8 cellular contexts compared by ENCODE assay signal in genomic region chr1:228150021-228150457, GRCh38. TPM values are rescaled to one million over a fixed set of nuclear protein-coding genes. Genes with fewer than 3 reads are reported as not detected.
A peak's percentile ranks its signal among the peaks of the same experiment; 100 is the strongest.
DNase-seq lines count a peak whose midpoint lies in the region; ATAC-seq, FAIRE-seq and TF ChIP-seq lines count a peak whose summit lies in the region.

No MANE protein-coding gene starts in this region.

- TF ChIP-seq POLR2A in breast epithelium (IDR thresholded peaks at IDR 0.05) (no peak), GM12891 (IDR thresholded peaks at IDR 0.05; ENCODE audit: low read depth, low read length) (no peak)

- POLR2A ChIA-PET in HEK293 (lab: Yijun Ruan, JAX), result interaction anchor here (0.6 to 9.6 kb wide), 3 partner anchors 9 to 1192 kb away, joined by 3 to 82 read pairs (median 8); partner anchors contain the start of genes GUK1 and IBA57

- ATAC-seq in GM21360 (IDR thresholded peaks at IDR 0.05; ENCODE audit: unreplicated experiment), result no peak
- ATAC-seq in GM18873 (IDR thresholded peaks at IDR 0.05; ENCODE audit: low FRiP score, unreplicated experiment), result no peak

- CTCF ChIA-PET in HEK293 (lab: Yijun Ruan, JAX), result interaction anchor here (0.6 kb wide), 2 partner anchors 24 to 83 kb away, joined by 3 to 4 read pairs; no protein-coding TSS in a partner anchor

- H3K27ac ChIP-seq in HEK293 (ENCODE audit: extremely low read depth, low read depth, low read length) (no peak overlapping the region), breast epithelium (peak overlapping the region; percentile 60 to 82), skin epidermis (peak overlapping the region in 17 of 21 experiments; percentile 18 to 85 (median 73))

- DNase-seq in breast epithelium (ENCODE audit: low spot score in 2 of 2) (no peak), left kidney (ENCODE audit: low read depth, low spot score) (peak; percentile 36), NCI-H510A (lab: John Stamatoyannopoulos, UW) (no peak), GM12891 (ENCODE audit: insufficient read length, low spot score) (no peak)

- peaks cover 0 to 39% of the 10 kb centered on the region in 2 experiments; a peak in 1 of 3 replicates for H3K36me3 ChIP-seq in HEK293 (ENCODE audit: control insufficient read depth in 2 of 2, insufficient read depth in 1 of 2, low read length in 2 of 2)
- no peaks in the 10 kb centered on the region for H3K36me3 ChIP-seq in breast epithelium

- H3K9me3 ChIP-seq in HEK293 (ENCODE audit: control insufficient read depth, insufficient read depth, low read depth, low read length) (no peaks in the 10 kb centered on the region), breast epithelium (no peaks in the 10 kb centered on the region)

- H3K4me1 ChIP-seq in HEK293 (ENCODE audit: control insufficient read depth, insufficient read depth, low read length), result no peaks in the 10 kb centered on the region
- peaks cover 0 to 16% of the 10 kb centered on the region in 2 donors for H3K4me1 ChIP-seq in breast epithelium

- intact Hi-C loops in breast epithelium (cut with DNase I; ENCODE audit: low total_unique reads), result no loop called here

- no peaks in the 10 kb centered on the region for H3K27me3 ChIP-seq in breast epithelium

- H3K4me3 ChIP-seq in HEK293 (ENCODE audit: low read depth, low read length) (no peak overlapping the region), breast epithelium (peak overlapping the region; percentile 7 to 50 (median 22)), skin epidermis (no peak overlapping the region)

- no peak for FAIRE-seq in GM12891 (lab: Jason Lieb, UNC)

- no peak for TF ChIP-seq CTCF in HEK293 (tag by site-specific recombination; IDR thresholded peaks at IDR 0.05)
- TF ChIP-seq CTCF in breast epithelium (IDR thresholded peaks at IDR 0.05), result no peak

TF ChIP-seq in HEK293, 187 proteins besides CTCF, POLR2A, EP300 and RAD21:
- no peak for TF ChIP-seq ZNF366 (tag by site-specific recombination; conservative IDR thresholded peaks at IDR 0.05)
- no peak for TF ChIP-seq ZNF843 (tag by site-specific recombination; IDR thresholded peaks at IDR 0.05)
- no peak for TF ChIP-seq ZSCAN4 (tag by site-specific recombination; IDR thresholded peaks at IDR 0.05)
- no peak for TF ChIP-seq ZNF19 (tag by site-specific recombination; IDR thresholded peaks at IDR 0.05; ENCODE audit: low read depth)
- TF ChIP-seq ZIC2 (tag by site-specific recombination; IDR thresholded peaks at IDR 0.05), result peak; percentile 74
- peak; percentile 46; the same call in 1 of the 2 replicates for TF ChIP-seq GLIS2 (tag by site-specific recombination; IDR thresholded peaks at IDR 0.05)

TF ChIP-seq in GM12891, 5 proteins besides CTCF, POLR2A, EP300 and RAD21:
- TF ChIP-seq SPI1 (IDR thresholded peaks at IDR 0.05; ENCODE audit: low read depth, low read length), result no peak
- no peak for TF ChIP-seq PAX5 (IDR thresholded peaks at IDR 0.05; ENCODE audit: insufficient read depth, low read length, severe bottlenecking)
- TF ChIP-seq POLR2AphosphoS5 (IDR thresholded peaks at IDR 0.05; ENCODE audit: low read depth, low read length), result no peak
- TF ChIP-seq POU2F2 (IDR thresholded peaks at IDR 0.05; ENCODE audit: low read depth, low read length), result no peak
- no peak for TF ChIP-seq TAF1 (IDR thresholded peaks at IDR 0.05; ENCODE audit: low read depth, low read length)
TF ChIP-seq in GM12891: peak in this region for 0.

RNA-seq across cellular contexts. Expression of gene GJC2, which starts 0.3 kb away (rescaled TPM):
- total RNA-seq in breast epithelium, result 1 to 10 TPM; 1.3 TPM
- polyA plus RNA-seq in GM12891 (2012; ENCODE audit: low read depth, missing spikeins), result 0.15 TPM

RNA-seq across cellular contexts. Expression of gene GUK1, which starts 10.0 kb away (rescaled TPM):
- total RNA-seq in breast epithelium, result 100 to 1,000 TPM; 218 to 413 (median 333) TPM
- polyA plus RNA-seq in GM12891 (2012; ENCODE audit: low read depth, missing spikeins), result 202 TPM

RNA-seq across cellular contexts. Expression of gene IBA57, which starts 15.6 kb away (rescaled TPM):
- 1 to 10 TPM; 3.4 to 4.1 (median 3.9) TPM for total RNA-seq in breast epithelium
- 3.2 TPM for polyA plus RNA-seq in GM12891 (2012; ENCODE audit: low read depth, missing spikeins)

RNA-seq across cellular contexts. Expression of gene MRPL55, which starts 40.9 kb away (rescaled TPM):
- total RNA-seq in breast epithelium, result 100 to 1,000 TPM in 2 of 3 donors, 10 to 100 TPM in 1; 76.4 to 108 (median 102) TPM
- 46.6 TPM for polyA plus RNA-seq in GM12891 (2012; ENCODE audit: low read depth, missing spikeins)

RNA-seq across cellular contexts. Expression of gene C1orf35, which starts 46.9 kb away (rescaled TPM):
- total RNA-seq in breast epithelium, result 10 to 100 TPM; 11.5 to 17.0 (median 15.7) TPM
- polyA plus RNA-seq in GM12891 (2012; ENCODE audit: low read depth, missing spikeins), result 12.0 TPM

Comparison
In these comparisons a context has a peak if more than half of its experiments do, and no peak if none do; other contexts are left out.
1. H3K4me3 ChIP-seq: peak in breast epithelium (3 of 3); none in HEK293 (single experiment) and skin epidermis (0 of 7).